Comparison of ENCODE assay signal across 14 cellular contexts in genomic region chr10:77554996-77555397, GRCh38.
DNase-seq lines count a peak whose midpoint lies in the region; ATAC-seq and TF ChIP-seq lines count a peak whose summit lies in the region.
"Had no signal": no experiment of that assay in that cellular context is flagged by ENCODE, and none has a peak within 500 bp of the region (broad histone marks: within the 10 kb centered on the region; RNA-seq: fewer than 3 reads in every experiment).

No MANE protein-coding gene starts in this region.

- peaks cover 11% of the 10 kb centered on the region for H3K27me3 Mint-ChIP-seq in activated CD8-positive, alpha-beta memory T cell treated with anti-CD3 and anti-CD28 coated beads, Interleukin-2, amount 10 ng/mL, durations not matched to agents 7 days and 5 days
- no peaks in the 10 kb centered on the region for H3K27me3 Mint-ChIP-seq in H9 (ENCODE audit: low read depth)
- H3K27me3 Mint-ChIP-seq: activated B cell treated with CpG ODN at 0.5 μM for 24 hours had no signal

- H3K9me3 ChIP-seq in mucosa of descending colon = no peaks in the 10 kb centered on the region
- no peaks in the 10 kb centered on the region for H3K9me3 ChIP-seq in upper lobe of left lung
- H3K9me3 ChIP-seq in H9 (ENCODE audit: control insufficient read depth, low read depth, low read length) = no peaks in the 10 kb centered on the region

- no peaks in the 10 kb centered on the region for H3K36me3 Mint-ChIP-seq in activated CD8-positive, alpha-beta memory T cell treated with anti-CD3 and anti-CD28 coated beads, Interleukin-2, amount 10 ng/mL, durations not matched to agents 7 days and 5 days
- no peaks in the 10 kb centered on the region for H3K36me3 Mint-ChIP-seq in H9 (ENCODE audit: insufficient read depth in 1 of 3, low read depth in 3 of 3)

- no peak overlapping the region for H2BK120ac ChIP-seq in H9 (ENCODE audit: low read depth, low read length, poor library complexity, severe bottlenecking)

- TF ChIP-seq CTCF in mucosa of descending colon (IDR thresholded peaks at IDR 0.05) (no peak), upper lobe of left lung (IDR thresholded peaks at IDR 0.05) (no peak), H9 (conservative IDR thresholded peaks at IDR 0.05) (no peak)

- no peak overlapping the region for H2BK12ac ChIP-seq in H9 (ENCODE audit: insufficient read length, low read depth, low read length)

- no peak overlapping the region for H3K56ac ChIP-seq in H9 (ENCODE audit: insufficient read length, low read depth, low read length)

- H3K4me1 ChIP-seq in mucosa of descending colon (ENCODE audit: low read depth) (no peaks in the 10 kb centered on the region), upper lobe of left lung (peaks cover 0 to 12% (median 5%) of the 10 kb centered on the region in 4 donors), H9 (ENCODE audit: insufficient read depth, low read length) (no peaks in the 10 kb centered on the region)

- H3K4ac ChIP-seq in H9 (ENCODE audit: low read depth, low read length) = no peak overlapping the region

- H3K18ac ChIP-seq in H9 (ENCODE audit: insufficient read length, low read depth, low read length) = no peak overlapping the region

- 52 to 54% methylated on average over 7 of the region's 7 CpGs for WGBS in upper lobe of left lung, 2 donors
- WGBS in H9 (ENCODE audit: extremely low coverage, insufficient read length, low lambda C conversion rate) = 100% methylated on average over 1 of the region's 7 CpGs

- no peak overlapping the region for H2BK5ac ChIP-seq in H9 (ENCODE audit: insufficient read length, low read length)

- no peaks in the 10 kb centered on the region for H3K79me1 ChIP-seq in H9 (ENCODE audit: insufficient read depth, low read depth, low read length, poor library complexity, severe bottlenecking)

- TF ChIP-seq EP300 in upper lobe of left lung (IDR thresholded peaks at IDR 0.05) = no peak

- H3K36me3 ChIP-seq in mucosa of descending colon (ENCODE audit: low read depth) (no peaks in the 10 kb centered on the region), upper lobe of left lung (no peaks in the 10 kb centered on the region)

- H4K91ac ChIP-seq in H9 (ENCODE audit: insufficient read length, low read depth, low read length) = no peak overlapping the region

- H4K20me1 ChIP-seq in H9 (ENCODE audit: control insufficient read depth, insufficient read depth, insufficient read length) = no peaks in the 10 kb centered on the region

- DNase-seq in activated CD8-positive, alpha-beta memory T cell treated with anti-CD3 and anti-CD28 coated beads, Interleukin-2, amount 10 ng/mL, durations not matched to agents 7 days and 5 days = peak; percentile 48
- no peak for DNase-seq in activated CD8-positive, alpha-beta memory T cell treated with anti-CD3 and anti-CD28 coated beads, Interleukin-2, amount 50 U/mL, for 48 hours
- DNase-seq in caudate nucleus (lab: John Stamatoyannopoulos, UW) (peak in 1 of 61 donors; percentile 39), mucosa of descending colon (peak in 1 of 3 donors; percentile 43), upper lobe of left lung (peak in 1 of 2 donors; percentile 38), H9 (no peak), H4 (ENCODE audit: low spot score) (no peak)
- DNase-seq: activated B cell treated with CpG ODN at 0.5 μM for 24 hours, cortex of kidney, mesendoderm, NCI-H2029 treated with DMSO at 0.1 percent for 48 hours had no signal

- peaks cover 12% of the 10 kb centered on the region for H3K4me1 Mint-ChIP-seq in activated CD8-positive, alpha-beta memory T cell treated with anti-CD3 and anti-CD28 coated beads, Interleukin-2, amount 10 ng/mL, durations not matched to agents 7 days and 5 days
- peaks cover 4 to 5% of the 10 kb centered on the region in 2 experiments for H3K4me1 Mint-ChIP-seq in H9
- H3K4me1 Mint-ChIP-seq: activated B cell treated with CpG ODN at 0.5 μM for 24 hours had no signal

- H3T11ph ChIP-seq in H9 (ENCODE audit: low read length) = no peak overlapping the region

- H2AK5ac ChIP-seq in H9 (ENCODE audit: insufficient read length, low read length) = no peak overlapping the region

- no peak overlapping the region for H3K4me2 ChIP-seq in H9 (ENCODE audit: insufficient read depth, insufficient read length, low read length)

- H3K4me3 ChIP-seq in mucosa of descending colon = no peak overlapping the region
- H3K4me3 ChIP-seq in upper lobe of left lung = no peak overlapping the region

- H3K27ac ChIP-seq in caudate nucleus (ENCODE audit: low read depth, low read length) (peak overlapping the region; percentile 74), upper lobe of left lung (peak overlapping the region; percentile 68 to 86 (median 78)), H9 (ENCODE audit: insufficient read length, low read depth, low read length) (no peak overlapping the region)
- H3K27ac ChIP-seq: RWPE1 had no signal

- peak; percentile 45 for ATAC-seq in activated CD8-positive, alpha-beta memory T cell treated with anti-CD3 and anti-CD28 coated beads, Interleukin-2, amount 10 ng/mL, durations not matched to agents 7 days and 5 days
- ATAC-seq in mucosa of descending colon (peak; percentile 14), upper lobe of left lung (ENCODE audit: low FRiP score in 2 of 2) (peak; percentile 7 to 67), GM21381 (IDR thresholded peaks at IDR 0.05; ENCODE audit: unreplicated experiment) (no peak)

- intact Hi-C loops in mucosa of descending colon (cut with DNase I, micrococcal nuclease) = no loop called here

- H3K9me3 Mint-ChIP-seq in activated CD8-positive, alpha-beta memory T cell treated with anti-CD3 and anti-CD28 coated beads, Interleukin-2, amount 10 ng/mL, durations not matched to agents 7 days and 5 days (ENCODE audit: low read depth) = no peaks in the 10 kb centered on the region
- H3K9me3 Mint-ChIP-seq in H9 = no peaks in the 10 kb centered on the region
- H3K9me3 Mint-ChIP-seq: activated B cell treated with CpG ODN at 0.5 μM for 24 hours; activated T-helper 2 cell treated with anti-CD3 and anti-CD28 coated beads, Interferon-gamma antibody, Interleukin-2, Interleukin-4, amounts not matched to agents 10 μg/mL and 5 μg/mL and 100 μg/mL, durations not matched to agents 14 hours and 24 hours and 36 hours had no signal

- H3K23ac ChIP-seq in H9 (ENCODE audit: insufficient read length, low read depth, low read length) = no peak overlapping the region

- no peak overlapping the region for H3K27ac Mint-ChIP-seq in activated CD8-positive, alpha-beta memory T cell treated with anti-CD3 and anti-CD28 coated beads, Interleukin-2, amount 10 ng/mL, durations not matched to agents 7 days and 5 days
- H3K27ac Mint-ChIP-seq in H9 = no peak overlapping the region
- H3K27ac Mint-ChIP-seq: activated B cell treated with CpG ODN at 0.5 μM for 24 hours; activated T-helper 2 cell treated with anti-CD3 and anti-CD28 coated beads, Interferon-gamma antibody, Interleukin-2, Interleukin-4, amounts not matched to agents 10 μg/mL and 5 μg/mL and 100 μg/mL, durations not matched to agents 14 hours and 24 hours and 36 hours had no signal

- H3K9ac ChIP-seq in H9 (ENCODE audit: extremely low read depth, insufficient read length, low read length) = no peak overlapping the region

- H4K5ac ChIP-seq in H9 (ENCODE audit: insufficient read length, low read depth, low read length) = no peak overlapping the region

- no peak overlapping the region for H2BK20ac ChIP-seq in H9 (ENCODE audit: low read depth, low read length, poor library complexity, severe bottlenecking)

- no peaks in the 10 kb centered on the region for H3K23me2 ChIP-seq in H9 (ENCODE audit: insufficient read length, low read depth, low read length, poor library complexity, severe bottlenecking)

- no peak overlapping the region for H2AFZ ChIP-seq in H9 (ENCODE audit: low read length)

- H4K8ac ChIP-seq in H9 (replicated peaks; ENCODE audit: insufficient read length, low read depth, low read length) = no peak overlapping the region

- TF ChIP-seq POLR2A in upper lobe of left lung (IDR thresholded peaks at IDR 0.05) = peak in 1 of 4 donors; percentile 39

- CTCF ChIA-PET in activated CD8-positive, alpha-beta memory T cell treated with anti-CD3 and anti-CD28 coated beads, Interleukin-2, amount 10 ng/mL, durations not matched to agents 7 days and 5 days (lab: Charles Lee) = interaction anchor here (1.4 kb wide), 1 partner anchor 11 kb away, joined by 3 read pairs; no protein-coding TSS in a partner anchor

- H3K27me3 ChIP-seq in upper lobe of left lung = no peaks in the 10 kb centered on the region
- H3K27me3 ChIP-seq in H9 (ENCODE audit: insufficient read depth, low read length) = no peaks in the 10 kb centered on the region

- no peak overlapping the region for H2BK15ac ChIP-seq in H9 (ENCODE audit: low read depth, low read length)

- H3K14ac ChIP-seq in H9 (ENCODE audit: insufficient read depth, low read length) = no peak overlapping the region

- no peaks in the 10 kb centered on the region for H3K79me2 ChIP-seq in H9 (ENCODE audit: insufficient read depth, low read length)

- H3K4me3 Mint-ChIP-seq in activated CD8-positive, alpha-beta memory T cell treated with anti-CD3 and anti-CD28 coated beads, Interleukin-2, amount 10 ng/mL, durations not matched to agents 7 days and 5 days = no peak overlapping the region
- H3K4me3 Mint-ChIP-seq in H9 = no peak overlapping the region
- H3K4me3 Mint-ChIP-seq: activated B cell treated with CpG ODN at 0.5 μM for 24 hours had no signal
